ENCODE assay signal across 9 cellular contexts in the genomic region with DNA sequence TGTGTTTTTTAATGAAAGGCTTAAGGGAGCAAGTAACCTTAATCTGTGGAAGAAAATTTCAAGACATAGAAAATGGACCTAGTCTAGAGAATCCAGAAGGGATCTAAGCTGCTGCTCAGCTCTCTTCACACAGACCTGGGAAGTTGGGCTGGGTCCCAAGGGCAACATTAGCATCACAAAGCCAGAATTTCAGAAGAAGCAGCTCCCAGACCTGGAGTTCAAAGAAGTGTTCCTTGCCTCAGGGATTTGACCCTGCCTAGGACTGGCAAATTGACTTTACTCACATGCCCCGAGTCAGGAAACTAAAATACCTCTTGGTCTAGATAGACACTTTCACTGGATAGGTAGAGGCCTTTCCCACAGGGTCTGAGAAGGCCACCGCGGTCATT. TPM values are rescaled to one million over a fixed set of nuclear protein-coding genes. Genes with fewer than 3 reads are reported as not detected.
"Had no signal": no experiment of that assay in that cellular context is flagged by ENCODE, and none has a peak within 500 bp of the region (broad histone marks: within the 10 kb centered on the region; RNA-seq: fewer than 3 reads in every experiment).

No MANE protein-coding gene starts in this region.

RNA-seq across cellular contexts. Expression of a gene that starts 14.9 kb away (rescaled TPM):
- total RNA-seq: naive thymus-derived CD4-positive, alpha-beta T cell; naive thymus-derived CD8-positive, alpha-beta T cell; natural killer cell; natural killer cell treated with Interleukin-12 subunit alpha and Interleukin-12 subunit beta and Interleukin-15 and Interleukin-18, amount 100 ng/mL, for 72 hours; osteoblast; osteocyte; progenitor cell of endocrine pancreas; smooth muscle cell had no signal
- polyA plus RNA-seq: naive thymus-derived CD4-positive, alpha-beta T cell; naive thymus-derived CD8-positive, alpha-beta T cell; smooth muscle cell had no signal

RNA-seq across cellular contexts. Expression of a gene that starts 55.1 kb away (rescaled TPM):
- total RNA-seq: naive thymus-derived CD4-positive, alpha-beta T cell; naive thymus-derived CD8-positive, alpha-beta T cell; natural killer cell; natural killer cell treated with Interleukin-12 subunit alpha and Interleukin-12 subunit beta and Interleukin-15 and Interleukin-18, amount 100 ng/mL, for 72 hours had no signal
- polyA plus RNA-seq: naive thymus-derived CD4-positive, alpha-beta T cell; naive thymus-derived CD8-positive, alpha-beta T cell; neural cell had no signal
